In genomic region chr18:45838302-45839070, GRCh38 we compare ENCODE assay signal across 13 cellular contexts. TPM values are rescaled to one million over a fixed set of nuclear protein-coding genes. Genes with fewer than 3 reads are reported as not detected.
DNase-seq lines count a peak whose midpoint lies in the region; ATAC-seq and TF ChIP-seq lines count a peak whose summit lies in the region.
"Had no signal": no experiment of that assay in that cellular context is flagged by ENCODE, and none has a peak within 500 bp of the region (broad histone marks: within the 10 kb centered on the region; RNA-seq: fewer than 3 reads in every experiment).

No MANE protein-coding gene starts in this region.

- peak overlapping the region; percentile 89 for H4K8ac ChIP-seq in mesenchymal stem cell (ENCODE audit: low read length)

- peak overlapping the region in 1 of 2 experiments; percentile 81 for H3K4ac ChIP-seq in mesenchymal stem cell (ENCODE audit: low read depth in 1 of 2, low read length in 2 of 2)

- no peak for DNase-seq in activated naive CD8-positive, alpha-beta T cell treated with anti-CD3 and anti-CD28 coated beads, Interleukin-2, amount 10 ng/mL, durations not matched to agents 7 days and 5 days
- DNase-seq in activated naive CD8-positive, alpha-beta T cell treated with anti-CD3 and anti-CD28 coated beads for 36 hours: no peak
- DNase-seq in colonic mucosa: no peak
- DNase-seq in mesenchymal stem cell: no peak
- no peak for DNase-seq in tibial artery
- no peak for DNase-seq in NCI-H2196 (lab: John Stamatoyannopoulos, UW; ENCODE audit: unreplicated experiment)
- DNase-seq in NCI-H1694 (lab: John Stamatoyannopoulos, UW): no peak
- DNase-seq in COLO829 (ENCODE audit: low spot score): no peak
- DNase-seq: activated T-cell treated with anti-CD3 and anti-CD28 coated beads for 4 hours, NCI-H2029 treated with DMSO at 0.1 percent for 48 hours had no signal

- H3K14ac ChIP-seq in mesenchymal stem cell (ENCODE audit: low read length in 2 of 2): peak overlapping the region in 1 of 2 experiments; percentile 61

- H3K9ac ChIP-seq in colonic mucosa (ENCODE audit: low read depth in 2 of 2, low read length in 2 of 2) (no peak overlapping the region), mesenchymal stem cell (ENCODE audit: low read length) (peak overlapping the region; percentile 59)

- intact Hi-C loops in colonic mucosa (cut with DNase I): no loop called here
- intact Hi-C loops in tibial artery (cut with DNase I; ENCODE audit: low total_unique reads): no loop called here

- POLR2A ChIA-PET in activated naive CD8-positive, alpha-beta T cell treated with anti-CD3 and anti-CD28 coated beads, Interleukin-2, amount 10 ng/mL, durations not matched to agents 7 days and 5 days (lab: Charles Lee): no interaction called here

- H3K27me3 ChIP-seq in colonic mucosa (peaks cover 34% of the 10 kb centered on the region), mesenchymal stem cell (ENCODE audit: control insufficient read depth in 1 of 2, insufficient read depth in 1 of 2, low read length in 2 of 2) (no peaks in the 10 kb centered on the region), tibial artery (no peaks in the 10 kb centered on the region)

- no peak overlapping the region for H3K23ac ChIP-seq in mesenchymal stem cell (ENCODE audit: low read length in 2 of 2)

- H3K79me1 ChIP-seq in mesenchymal stem cell (replicated peaks; ENCODE audit: low read length, poor library complexity, severe bottlenecking): peaks cover 14% of the 10 kb centered on the region

- no peak overlapping the region for H3K27ac Mint-ChIP-seq in activated naive CD8-positive, alpha-beta T cell treated with anti-CD3 and anti-CD28 coated beads, Interleukin-2, amount 10 ng/mL, durations not matched to agents 7 days and 5 days
- no peak overlapping the region for H3K27ac Mint-ChIP-seq in activated naive CD8-positive, alpha-beta T cell treated with anti-CD3 and anti-CD28 coated beads for 36 hours

- H3K9me3 Mint-ChIP-seq in activated naive CD8-positive, alpha-beta T cell treated with anti-CD3 and anti-CD28 coated beads, Interleukin-2, amount 10 ng/mL, durations not matched to agents 7 days and 5 days: no peaks in the 10 kb centered on the region
- H3K9me3 Mint-ChIP-seq in activated naive CD8-positive, alpha-beta T cell treated with anti-CD3 and anti-CD28 coated beads for 36 hours: no peaks in the 10 kb centered on the region

- no peaks in the 10 kb centered on the region for H3K36me3 ChIP-seq in colonic mucosa
- H3K36me3 ChIP-seq in mesenchymal stem cell (ENCODE audit: control insufficient read depth in 1 of 2, insufficient read depth in 2 of 2, low read depth in 1 of 2, low read length in 2 of 2): peaks cover 3 to 43% of the 10 kb centered on the region in 2 experiments
- no peaks in the 10 kb centered on the region for H3K36me3 ChIP-seq in tibial artery
- H3K36me3 ChIP-seq: HAP-1 had no signal

- peak overlapping the region; percentile 36 for H3K4me3 ChIP-seq in colonic mucosa
- peak overlapping the region; percentile 14 to 42 for H3K4me3 ChIP-seq in mesenchymal stem cell (ENCODE audit: insufficient read depth in 1 of 2, low read depth in 1 of 2, low read length in 2 of 2)
- H3K4me3 ChIP-seq in tibial artery: peak overlapping the region; percentile 34 to 52
- H3K4me3 ChIP-seq: HAP-1 had no signal

- WGBS in mesenchymal stem cell: 92% methylated on average over 52 of the region's 53 CpGs

- peak overlapping the region; percentile 19 for H4K91ac ChIP-seq in mesenchymal stem cell (ENCODE audit: low read length)

- no peak overlapping the region for H3K4me2 ChIP-seq in mesenchymal stem cell (ENCODE audit: low read length, poor library complexity, severe bottlenecking)

- H2AFZ ChIP-seq in mesenchymal stem cell (ENCODE audit: low read depth, low read length): no peak overlapping the region

- H3K9me3 ChIP-seq in colonic mucosa (no peaks in the 10 kb centered on the region), mesenchymal stem cell (ENCODE audit: control insufficient read depth, low read length) (no peaks in the 10 kb centered on the region), tibial artery (no peaks in the 10 kb centered on the region)
- H3K9me3 ChIP-seq: HAP-1 had no signal

- H2BK12ac ChIP-seq in mesenchymal stem cell (ENCODE audit: low read length in 2 of 2): peak overlapping the region in 1 of 2 experiments; percentile 100

- peak overlapping the region; percentile 30 for H2BK15ac ChIP-seq in mesenchymal stem cell (ENCODE audit: low read depth, poor library complexity, severe bottlenecking)

- no peak overlapping the region for H2BK5ac ChIP-seq in mesenchymal stem cell (ENCODE audit: low read depth, low read length, poor library complexity, severe bottlenecking)

- H3K4me1 ChIP-seq in colonic mucosa (peaks cover 14% of the 10 kb centered on the region), mesenchymal stem cell (ENCODE audit: control insufficient read depth, insufficient read depth, low read depth, low read length) (peaks cover 39% of the 10 kb centered on the region), tibial artery (peaks cover 0 to 24% (median 21%) of the 10 kb centered on the region in 4 donors)
- H3K4me1 ChIP-seq: HAP-1 had no signal

- peak overlapping the region; percentile 33 for H2AK5ac ChIP-seq in mesenchymal stem cell (ENCODE audit: low read length, severe bottlenecking)

- no peak for TF ChIP-seq CTCF in colonic mucosa (IDR thresholded peaks at IDR 0.05)
- no peak for TF ChIP-seq CTCF in tibial artery (IDR thresholded peaks at IDR 0.05)

- no peak overlapping the region for H2BK120ac ChIP-seq in mesenchymal stem cell (ENCODE audit: low read depth, low read length)

- H3K36me3 Mint-ChIP-seq in activated naive CD8-positive, alpha-beta T cell treated with anti-CD3 and anti-CD28 coated beads, Interleukin-2, amount 10 ng/mL, durations not matched to agents 7 days and 5 days: no peaks in the 10 kb centered on the region
- no peaks in the 10 kb centered on the region for H3K36me3 Mint-ChIP-seq in activated naive CD8-positive, alpha-beta T cell treated with anti-CD3 and anti-CD28 coated beads for 36 hours

- H3K27me3 Mint-ChIP-seq in activated naive CD8-positive, alpha-beta T cell treated with anti-CD3 and anti-CD28 coated beads, Interleukin-2, amount 10 ng/mL, durations not matched to agents 7 days and 5 days: peaks cover 48% of the 10 kb centered on the region
- H3K27me3 Mint-ChIP-seq in activated naive CD8-positive, alpha-beta T cell treated with anti-CD3 and anti-CD28 coated beads for 36 hours: peaks cover 48% of the 10 kb centered on the region

- ATAC-seq in activated naive CD8-positive, alpha-beta T cell treated with anti-CD3 and anti-CD28 coated beads, Interleukin-2, amount 10 ng/mL, durations not matched to agents 7 days and 5 days (ENCODE audit: low read depth): no peak

- H3K18ac ChIP-seq in mesenchymal stem cell (ENCODE audit: low read depth in 1 of 2, low read length in 2 of 2): peak overlapping the region in 1 of 2 experiments; percentile 97

- no peak overlapping the region for H3K27ac ChIP-seq in colonic mucosa
- H3K27ac ChIP-seq in mesenchymal stem cell (ENCODE audit: low read length, poor library complexity, severe bottlenecking): no peak overlapping the region
- peak overlapping the region; percentile 4 to 17 for H3K27ac ChIP-seq in tibial artery
- H3K27ac ChIP-seq: C4-2B, epithelial cell of prostate had no signal

- H3K4me3 Mint-ChIP-seq in activated naive CD8-positive, alpha-beta T cell treated with anti-CD3 and anti-CD28 coated beads, Interleukin-2, amount 10 ng/mL, durations not matched to agents 7 days and 5 days: peak overlapping the region; percentile 22
- H3K4me3 Mint-ChIP-seq in activated naive CD8-positive, alpha-beta T cell treated with anti-CD3 and anti-CD28 coated beads for 36 hours: no peak overlapping the region

- H3K4me1 Mint-ChIP-seq in activated naive CD8-positive, alpha-beta T cell treated with anti-CD3 and anti-CD28 coated beads, Interleukin-2, amount 10 ng/mL, durations not matched to agents 7 days and 5 days: peaks cover 7% of the 10 kb centered on the region
- H3K4me1 Mint-ChIP-seq in activated naive CD8-positive, alpha-beta T cell treated with anti-CD3 and anti-CD28 coated beads for 36 hours: peaks cover 12% of the 10 kb centered on the region

RNA-seq across cellular contexts. Expression of gene SIGLEC15, which starts 13.0 kb away (rescaled TPM):
- total RNA-seq in activated naive CD8-positive, alpha-beta T cell treated with anti-CD3 and anti-CD28 coated beads, Interleukin-2, amount 10 ng/mL, durations not matched to agents 7 days and 5 days: not detected
- not detected for total RNA-seq in activated naive CD8-positive, alpha-beta T cell treated with anti-CD3 and anti-CD28 coated beads for 36 hours
- total RNA-seq in colonic mucosa: not detected
- 3.0 TPM for polyA plus RNA-seq in mesenchymal stem cell (2013, experiment 1 of 2)
- 3.2 TPM for polyA plus RNA-seq in mesenchymal stem cell (2013, experiment 2 of 2)

Comparison
In these comparisons a context has a peak if more than half of its experiments do, and no peak if none do; other contexts are left out.
1. H3K27ac ChIP-seq: peak in tibial artery (2 of 2); none in colonic mucosa (single experiment) and mesenchymal stem cell (single experiment).
2. Peak in every context shown above with its lines, with median percentiles within 50 percentile points of each other: H3K4me3 ChIP-seq.